ENCODE assay signal across 19 cellular contexts in the genomic region with DNA sequence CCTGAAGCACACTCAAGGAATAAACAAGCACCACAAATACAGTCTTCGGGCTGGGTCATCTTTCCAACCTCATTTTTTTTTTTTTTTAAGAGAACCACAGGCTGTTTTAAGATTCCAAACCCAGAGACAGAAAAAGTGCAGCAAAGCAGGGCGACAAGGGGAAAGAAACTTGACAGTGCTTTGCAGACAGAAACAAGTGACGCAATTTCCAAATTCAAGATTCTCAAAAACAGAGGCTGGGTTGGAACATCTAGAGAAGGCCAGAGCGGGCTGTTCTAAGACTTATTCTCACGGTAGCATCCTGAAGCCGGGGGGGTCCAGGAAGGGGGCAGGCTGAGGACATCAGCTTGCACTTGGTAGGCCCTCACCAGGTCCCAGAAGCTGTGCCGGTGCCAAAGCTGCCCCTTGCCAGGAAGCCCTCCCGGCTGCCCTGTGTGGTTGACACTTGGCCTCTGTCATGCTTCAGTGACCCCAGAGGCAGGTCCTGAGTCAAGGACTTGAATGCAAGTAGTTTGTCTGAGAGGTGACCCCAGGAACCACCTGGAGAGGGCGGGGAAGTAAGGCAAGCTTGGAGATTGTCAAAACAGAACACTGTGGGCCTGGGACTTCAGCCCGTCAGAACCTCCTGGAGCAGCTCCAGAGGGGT. TPM values are rescaled to one million over a fixed set of nuclear protein-coding genes. Genes with fewer than 3 reads are reported as not detected.
DNase-seq lines count a peak whose midpoint lies in the region; ATAC-seq and TF ChIP-seq lines count a peak whose summit lies in the region.
"Had no signal": no experiment of that assay in that cellular context is flagged by ENCODE, and none has a peak within 500 bp of the region (broad histone marks: within the 10 kb centered on the region; RNA-seq: fewer than 3 reads in every experiment).

No MANE protein-coding gene starts in this region.

- no peak overlapping the region for H3K4me2 ChIP-seq in OCI-LY7 (ENCODE audit: low read length)
- H3K4me2 ChIP-seq: GM23338 had no signal

- no peak overlapping the region for H3K4me3 ChIP-seq in OCI-LY7 (ENCODE audit: low read depth, low read length, poor library complexity, severe bottlenecking)
- no peak overlapping the region for H3K4me3 ChIP-seq in thyroid gland (replicated peaks in 1 of 3)
- H3K4me3 ChIP-seq: GM23338 had no signal

- no peaks in the 10 kb centered on the region for H3K79me2 ChIP-seq in OCI-LY7 (ENCODE audit: insufficient read depth, low read depth, low read length)

- intact Hi-C loops in natural killer cell (cut with micrococcal nuclease): no loop called here
- intact Hi-C loops in OCI-LY7 (cut with micrococcal nuclease; ENCODE audit: unreplicated experiment): no loop called here
- intact Hi-C loops in thyroid gland (cut with DNase I): no loop called here
- intact Hi-C loops in MCF 10A (cut with micrococcal nuclease): no loop called here

- H3K4me1 ChIP-seq in OCI-LY7 (ENCODE audit: insufficient read depth, low read length, poor library complexity, severe bottlenecking): no peaks in the 10 kb centered on the region
- H3K4me1 ChIP-seq in thyroid gland: peaks cover 9 to 26% of the 10 kb centered on the region in 2 donors

- H3K27me3 Mint-ChIP-seq in natural killer cell treated with Interleukin-12 subunit alpha and Interleukin-12 subunit beta and Interleukin-15 and Interleukin-18, amount 100 ng/mL, for 72 hours: peaks cover 4 to 18% of the 10 kb centered on the region in 2 donors
- peaks cover 9 to 23% of the 10 kb centered on the region in 2 donors for H3K27me3 Mint-ChIP-seq in natural killer cell (ENCODE audit: low read depth in 2 of 2)
- H3K27me3 Mint-ChIP-seq in stimulated activated naive B cell treated with anti-CD40 and anti-IgM and Interleukin-4, amounts not matched to agents 10 μg/mL and 1 μg/mL and 100 μg/mL, for 72 hours: peaks cover 9 to 21% of the 10 kb centered on the region in 2 donors
- peaks cover 25% of the 10 kb centered on the region for H3K27me3 Mint-ChIP-seq in MCF 10A (ENCODE audit: insufficient read depth, unreplicated experiment)

- no peak overlapping the region for H2AFZ ChIP-seq in OCI-LY7 (ENCODE audit: low read length)
- H2AFZ ChIP-seq: GM23338 had no signal

- ATAC-seq in natural killer cell treated with Interleukin-12 subunit alpha and Interleukin-12 subunit beta and Interleukin-15 and Interleukin-18, amount 100 ng/mL, for 72 hours: no peak
- ATAC-seq in natural killer cell: no peak
- no peak for ATAC-seq in stimulated activated naive B cell treated with anti-CD40 and anti-IgM and Interleukin-4, amounts not matched to agents 10 μg/mL and 1 μg/mL and 100 μg/mL, for 72 hours (replicated peaks)
- ATAC-seq: GM23338 had no signal

- no peaks in the 10 kb centered on the region for H3K9me3 Mint-ChIP-seq in natural killer cell treated with Interleukin-12 subunit alpha and Interleukin-12 subunit beta and Interleukin-15 and Interleukin-18, amount 100 ng/mL, for 72 hours
- H3K9me3 Mint-ChIP-seq in natural killer cell: no peaks in the 10 kb centered on the region
- H3K9me3 Mint-ChIP-seq in stimulated activated naive B cell treated with anti-CD40 and anti-IgM and Interleukin-4, amounts not matched to agents 10 μg/mL and 1 μg/mL and 100 μg/mL, for 72 hours: no peaks in the 10 kb centered on the region
- no peaks in the 10 kb centered on the region for H3K9me3 Mint-ChIP-seq in MCF 10A (ENCODE audit: unreplicated experiment)
- H3K9me3 Mint-ChIP-seq: CD4-positive, alpha-beta T cell; GM23338 had no signal

- no peak for TF ChIP-seq POLR2A in thyroid gland (IDR thresholded peaks at IDR 0.05)

- H3K9me2 ChIP-seq in OCI-LY7 (ENCODE audit: insufficient read depth, low read length): no peaks in the 10 kb centered on the region

- CTCF ChIA-PET in OCI-LY7 (lab: Charles Lee; ENCODE audit: unreplicated experiment): no interaction called here
- CTCF ChIA-PET in MCF 10A (lab: Yijun Ruan, JAX): interaction anchor here (0.7 to 1.3 kb wide), 3 partner anchors 18 to 117 kb away, joined by 3 to 4 read pairs (median 3); no protein-coding TSS in a partner anchor

- no TSS peak for BruUV-seq in OCI-LY7 (replicated peaks; lab: Mats Ljungman, UMichigan)
- BruUV-seq in MCF 10A (replicated peaks; lab: Mats Ljungman, UMichigan): no TSS peak

- H4K20me1 ChIP-seq in OCI-LY7 (ENCODE audit: insufficient read depth, low read length): no peaks in the 10 kb centered on the region

- no peaks in the 10 kb centered on the region for H3K27me3 ChIP-seq in thyroid gland

- H3K27ac ChIP-seq in OCI-LY7 (ENCODE audit: low read depth, low read length, poor library complexity, severe bottlenecking): no peak overlapping the region
- peak overlapping the region; percentile 19 to 66 (median 55) for H3K27ac ChIP-seq in thyroid gland

- POLR2A ChIA-PET in OCI-LY7 (lab: Charles Lee): no interaction called here
- POLR2A ChIA-PET in MCF 10A (lab: Yijun Ruan, JAX): interaction anchor here (0.7 to 1.4 kb wide), 3 partner anchors 9 to 17 kb away, joined by 3 to 4 read pairs (median 3); no protein-coding TSS in a partner anchor

- peaks cover 49% of the 10 kb centered on the region for H3K36me3 ChIP-seq in OCI-LY7 (ENCODE audit: insufficient read depth, low read length)
- no peaks in the 10 kb centered on the region for H3K36me3 ChIP-seq in thyroid gland

- 53 to 64% methylated on average over 7 to 10 of the region's 10 CpGs for WGBS in thyroid gland, 2 donors

- no peak overlapping the region for H3K4me3 Mint-ChIP-seq in natural killer cell treated with Interleukin-12 subunit alpha and Interleukin-12 subunit beta and Interleukin-15 and Interleukin-18, amount 100 ng/mL, for 72 hours
- H3K4me3 Mint-ChIP-seq in natural killer cell (no peak overlapping the region), MCF 10A (ENCODE audit: unreplicated experiment) (no peak overlapping the region)
- H3K4me3 Mint-ChIP-seq in stimulated activated naive B cell treated with anti-CD40 and anti-IgM and Interleukin-4, amounts not matched to agents 10 μg/mL and 1 μg/mL and 100 μg/mL, for 72 hours: no peak overlapping the region
- H3K4me3 Mint-ChIP-seq: CD4-positive, alpha-beta T cell; GM23338 had no signal

- H3K9me3 ChIP-seq in OCI-LY7 (ENCODE audit: low read length) (no peaks in the 10 kb centered on the region), thyroid gland (no peaks in the 10 kb centered on the region)

- no peak overlapping the region for H3K27ac Mint-ChIP-seq in natural killer cell treated with Interleukin-12 subunit alpha and Interleukin-12 subunit beta and Interleukin-15 and Interleukin-18, amount 100 ng/mL, for 72 hours
- H3K27ac Mint-ChIP-seq in natural killer cell: no peak overlapping the region
- H3K27ac Mint-ChIP-seq in stimulated activated naive B cell treated with anti-CD40 and anti-IgM and Interleukin-4, amounts not matched to agents 10 μg/mL and 1 μg/mL and 100 μg/mL, for 72 hours: no peak overlapping the region
- no peak overlapping the region for H3K27ac Mint-ChIP-seq in MCF 10A (ENCODE audit: low read depth, unreplicated experiment)
- H3K27ac Mint-ChIP-seq: CD4-positive, alpha-beta T cell; GM23338 had no signal

- DNase-seq in natural killer cell treated with Interleukin-12 subunit alpha and Interleukin-12 subunit beta and Interleukin-15 and Interleukin-18, amount 100 ng/mL, for 72 hours (ENCODE audit: low spot score): peak; percentile 48
- DNase-seq in natural killer cell: no peak
- DNase-seq in OCI-LY7 (ENCODE audit: low spot score): peak; percentile 28
- peak; percentile 34 for DNase-seq in left kidney (ENCODE audit: low read depth, low spot score)
- DNase-seq in thyroid gland: peak; percentile 70 to 73
- DNase-seq in stimulated activated naive B cell treated with anti-CD40 and anti-IgM and Interleukin-4, amounts not matched to agents 10 μg/mL and 1 μg/mL and 100 μg/mL, for 72 hours: no peak
- DNase-seq in stimulated activated CD8-positive, alpha-beta memory T cell treated with anti-CD3 and anti-CD28 coated beads, Interleukin-4, amount 100 ng/mL, for 48 hours: no peak
- DNase-seq in MCF 10A (ENCODE audit: unreplicated experiment): no peak
- DNase-seq: 8988T; AML-193; C1 segment of cervical spinal cord; Calu3; CD4-positive, alpha-beta T cell; DMS 273 treated with DMSO at 0.1 percent for 48 hours; EL; GF-D8; H7; IMR-90 had no signal

- H3K4me1 Mint-ChIP-seq in natural killer cell treated with Interleukin-12 subunit alpha and Interleukin-12 subunit beta and Interleukin-15 and Interleukin-18, amount 100 ng/mL, for 72 hours (ENCODE audit: low read depth in 2 of 2): no peaks in the 10 kb centered on the region
- H3K4me1 Mint-ChIP-seq in natural killer cell: no peaks in the 10 kb centered on the region
- no peaks in the 10 kb centered on the region for H3K4me1 Mint-ChIP-seq in stimulated activated naive B cell treated with anti-CD40 and anti-IgM and Interleukin-4, amounts not matched to agents 10 μg/mL and 1 μg/mL and 100 μg/mL, for 72 hours
- H3K4me1 Mint-ChIP-seq in MCF 10A (ENCODE audit: insufficient read depth, unreplicated experiment): peaks cover 13% of the 10 kb centered on the region

- TF ChIP-seq CTCF in natural killer cell (IDR thresholded peaks at IDR 0.05) (no peak), OCI-LY7 (conservative IDR thresholded peaks at IDR 0.05; ENCODE audit: low read length) (no peak), thyroid gland (IDR thresholded peaks at IDR 0.05) (no peak), MCF 10A (IDR thresholded peaks at IDR 0.05; ENCODE audit: unreplicated experiment) (no peak)

- no peaks in the 10 kb centered on the region for H3K36me3 Mint-ChIP-seq in natural killer cell treated with Interleukin-12 subunit alpha and Interleukin-12 subunit beta and Interleukin-15 and Interleukin-18, amount 100 ng/mL, for 72 hours
- H3K36me3 Mint-ChIP-seq in natural killer cell (no peaks in the 10 kb centered on the region), MCF 10A (ENCODE audit: insufficient read depth, unreplicated experiment) (no peaks in the 10 kb centered on the region)
- H3K36me3 Mint-ChIP-seq in stimulated activated naive B cell treated with anti-CD40 and anti-IgM and Interleukin-4, amounts not matched to agents 10 μg/mL and 1 μg/mL and 100 μg/mL, for 72 hours: no peaks in the 10 kb centered on the region

RNA-seq across cellular contexts. Expression of a gene that starts 50.5 kb away (rescaled TPM):
- total RNA-seq in natural killer cell treated with Interleukin-12 subunit alpha and Interleukin-12 subunit beta and Interleukin-15 and Interleukin-18, amount 100 ng/mL, for 72 hours: not detected
- total RNA-seq in natural killer cell (not detected), OCI-LY7 (2022) (2.2 and 3.7 TPM in 2 replicates), thyroid gland (100 to 1,000 TPM in 1 of 4 donors, 10 to 100 TPM in 3; 34.0 to 113 (median 80.2) TPM), MCF 10A (2022) (not detected in 2 replicates)
- total RNA-seq in OCI-LY7 (2014; rRNA removed; shearing (Covaris generic)): 72.2 and 94.2 TPM in 2 replicates
- total RNA-seq: Calu3; CD4-positive, alpha-beta T cell; IMR-90 had no signal

Comparison
In these comparisons a context has a peak if more than half of its experiments do, and no peak if none do; other contexts are left out.
1. DNase-seq: peak in natural killer cell treated with Interleukin-12 subunit alpha and Interleukin-12 subunit beta and Interleukin-15 and Interleukin-18, amount 100 ng/mL, for 72 hours (single experiment), OCI-LY7 (single experiment), left kidney (single experiment) and thyroid gland (2 of 2); none in natural killer cell (single experiment), stimulated activated naive B cell treated with anti-CD40 and anti-IgM and Interleukin-4, amounts not matched to agents 10 μg/mL and 1 μg/mL and 100 μg/mL, for 72 hours (single experiment), stimulated activated CD8-positive, alpha-beta memory T cell treated with anti-CD3 and anti-CD28 coated beads, Interleukin-4, amount 100 ng/mL, for 48 hours (single experiment) and MCF 10A (single experiment).